ENCODE assay signal across 8 cellular contexts in genomic region chr20:53738945-53739798, GRCh38.
DNase-seq lines count a peak whose midpoint lies in the region; ATAC-seq, FAIRE-seq and TF ChIP-seq lines count a peak whose summit lies in the region.

No MANE protein-coding gene starts in this region.

- no peak for TF ChIP-seq EP300 in A549 (IDR thresholded peaks at IDR 0.05)

- peak overlapping the region; percentile 27; the same call in 2 of the 3 replicates for H3K4me3 ChIP-seq in A549

- no peak for TF ChIP-seq CTCF in A549 (IDR thresholded peaks at IDR 0.05)
- TF ChIP-seq CTCF in RWPE1 (conservative IDR thresholded peaks at IDR 0.05; ENCODE audit: low read depth), result no peak

- DNase-seq in A549 (ENCODE audit: low read depth in 1 of 2, low spot score in 1 of 2), result peak in 1 of 2 experiments; percentile 35
- no peak for DNase-seq in GM19239 (ENCODE audit: insufficient read length, low spot score)
- no peak for DNase-seq in RWPE1 (ENCODE audit: low spot score)
- peak; percentile 43 for DNase-seq in kidney tubule cell (ENCODE audit: low spot score)
- DNase-seq in ureter (ENCODE audit: low spot score), result no peak
- DNase-seq in SKM-1 (lab: John Stamatoyannopoulos, UW; ENCODE audit: unreplicated experiment), result no peak

- POLR2A ChIA-PET in A549 (lab: Yijun Ruan, JAX) (interaction anchor here (0.6 to 3.4 kb wide), 20 partner anchors 10 to 200 kb away, joined by 3 to 22 read pairs (median 4); partner anchors contain the start of gene ZNF217), RWPE1 (lab: Yijun Ruan, JAX; ENCODE audit: low non-redundant PET) (interaction anchor here (0.6 to 0.7 kb wide), 2 partner anchors 34 to 173 kb away, joined by 3 to 4 read pairs; no protein-coding TSS in a partner anchor)

- peak overlapping the region; percentile 75 for H3K4me2 ChIP-seq in A549

- peaks cover 72% of the 10 kb centered on the region for H3K4me1 ChIP-seq in A549

- H3K27ac ChIP-seq in A549 (peak overlapping the region; percentile 89 to 90), RWPE1 (peak overlapping the region; percentile 82)

- TF ChIP-seq RAD21 in A549 (conservative IDR thresholded peaks at IDR 0.05 in 1 of 2, IDR thresholded peaks at IDR 0.05 in 1 of 2), result no peak

- ATAC-seq in A549, result 0 out of 6 replicates have a peak, but pooled peaks of 1 of the 2 experiments have one; percentile 13
- no peak for ATAC-seq in HG03469 (IDR thresholded peaks at IDR 0.05; ENCODE audit: unreplicated experiment)
- ATAC-seq in HG03097 (IDR thresholded peaks at IDR 0.05; ENCODE audit: low FRiP score, unreplicated experiment), result no peak

- FAIRE-seq in A549 (lab: Jason Lieb, UNC), result no peak
- FAIRE-seq in GM19239 (lab: Jason Lieb, UNC), result peak; percentile 81

- 23% methylated on average over 11 of the region's 11 CpGs for WGBS in A549 (ENCODE audit: missing lambda C conversion rate)

- TF ChIP-seq POLR2A in A549 (IDR thresholded peaks at IDR 0.05; ENCODE audit: low read length), result no peak

- CTCF ChIA-PET in A549 (lab: Yijun Ruan, JAX) (interaction anchor here (0.6 to 2.5 kb wide), 8 partner anchors 11 to 480 kb away, joined by 3 to 17 read pairs (median 5); no protein-coding TSS in a partner anchor), RWPE1 (lab: Yijun Ruan, JAX) (interaction anchor here (0.6 to 2.0 kb wide), 5 partner anchors 8 to 201 kb away, joined by 3 to 4 read pairs (median 3); no protein-coding TSS in a partner anchor)

- H3K9me3 ChIP-seq in A549, result no peaks in the 10 kb centered on the region

TF ChIP-seq in A549, 52 proteins besides CTCF, POLR2A, EP300 and RAD21:
- TF ChIP-seq FOSB (CRISPR knock-in tag; IDR thresholded peaks at IDR 0.05) (0 out of 2 replicates have a peak, but pooled peaks have one; percentile 55), MAX (IDR thresholded peaks at IDR 0.05) (no peak), HOXA7 (CRISPR knock-in tag; IDR thresholded peaks at IDR 0.05) (0 out of 2 replicates have a peak, but pooled peaks have one; percentile 39)
